ENCODE assay signal across 1 cellular context in genomic region chr1:92957020-92957734, GRCh38.
TF ChIP-seq lines count a peak whose summit lies in the region.

No MANE protein-coding gene starts in this region.

TF ChIP-seq in K562, 482 proteins besides CTCF, POLR2A, EP300 and RAD21 (continued from another document and continues in another):
- TF ChIP-seq CEBPZ (IDR thresholded peaks at IDR 0.05; ENCODE audit: borderline replicate concordance, low read depth, low read length) (no peak), ZNF253 (CRISPR knock-in tag; conservative IDR thresholded peaks at IDR 0.05) (no peak), SAFB2 (IDR thresholded peaks at IDR 0.05; ENCODE audit: borderline replicate concordance, low read depth, low read length, severe bottlenecking) (no peak), NCOA1 (IDR thresholded peaks at IDR 0.05; ENCODE audit: low read depth) (peak; percentile 71; the same call in 1 of the 2 replicates), HDAC2 (IDR thresholded peaks at IDR 0.05) (peak; percentile 85), ZSCAN29 (IDR thresholded peaks at IDR 0.05) (no peak), DMBX1 (CRISPR knock-in tag; IDR thresholded peaks at IDR 0.05; ENCODE audit: borderline replicate concordance) (peak; percentile 83), CHAMP1 (IDR thresholded peaks at IDR 0.05) (peak; percentile 85), KLF16 (IDR thresholded peaks at IDR 0.05) (peak; percentile 86), MEF2D (tag; conservative IDR thresholded peaks at IDR 0.05; ENCODE audit: low read depth) (peak; percentile 97), TCFL5 (CRISPR knock-in tag; conservative IDR thresholded peaks at IDR 0.05) (no peak), FOXA3 (CRISPR knock-in tag; conservative IDR thresholded peaks at IDR 0.05 in 1 of 2, IDR thresholded peaks at IDR 0.05 in 1 of 2) (peak in 1 of 2 experiments; percentile 30; a peak in 1 of 4 replicates), MNT (conservative IDR thresholded peaks at IDR 0.05) (peak; percentile 57 to 82; a peak in 3 of 4 replicates), BCLAF1 (IDR thresholded peaks at IDR 0.05; ENCODE audit: borderline replicate concordance in 1 of 2, control insufficient read depth in 1 of 2, low read depth in 2 of 2, low read length in 1 of 2) (no peak), GATAD2A (IDR thresholded peaks at IDR 0.05) (peak; percentile 74; the same call in 1 of the 2 replicates), VEZF1 (CRISPR knock-in tag; IDR thresholded peaks at IDR 0.05) (peak; percentile 58), SRSF7 (optimal IDR thresholded peaks at IDR 0.05; ENCODE audit: low read depth, low read length) (no peak), ID3 (CRISPR knock-in tag; IDR thresholded peaks at IDR 0.05) (no peak), ID3 (tag; IDR thresholded peaks at IDR 0.05) (peak; percentile 73; the same call in 1 of the 2 replicates), KDM1A (IDR thresholded peaks at IDR 0.05) (peak; percentile 96), ZC3H8 (IDR thresholded peaks at IDR 0.05) (no peak), PCBP1 (IDR thresholded peaks at IDR 0.05; ENCODE audit: low read depth, low read length, poor library complexity, severe bottlenecking) (no peak), TRIM24 (IDR thresholded peaks at IDR 0.05) (peak; percentile 83 to 87; a peak in 3 of 4 replicates), ZNF589 (CRISPR knock-in tag; IDR thresholded peaks at IDR 0.05; ENCODE audit: low read depth) (peak; percentile 88), REST (CRISPR knock-in tag; IDR thresholded peaks at IDR 0.05; ENCODE audit: low read depth) (no peak), SMARCB1 (IDR thresholded peaks at IDR 0.05; ENCODE audit: insufficient read length, low read depth) (no peak), MLX (CRISPR knock-in tag; conservative IDR thresholded peaks at IDR 0.05) (no peak), NFIX (CRISPR knock-in tag; IDR thresholded peaks at IDR 0.05; ENCODE audit: low read depth) (no peak), PRMT5 (CRISPR knock-in tag; IDR thresholded peaks at IDR 0.05) (no peak), MTA2 (IDR thresholded peaks at IDR 0.05; ENCODE audit: low read depth) (peak; percentile 84), NR2C2 (CRISPR knock-in tag; IDR thresholded peaks at IDR 0.05) (no peak), NR2C2 (tag; IDR thresholded peaks at IDR 0.05) (peak; percentile 17; the same call in 1 of the 2 replicates), E2F4 (CRISPR knock-in tag; IDR thresholded peaks at IDR 0.05; ENCODE audit: low read depth) (no peak), BRF2 (IDR thresholded peaks at IDR 0.05; ENCODE audit: borderline replicate concordance, insufficient read depth, insufficient read length) (no peak), HDAC1 (IDR thresholded peaks at IDR 0.05) (peak; percentile 87 to 91), MXI1 (IDR thresholded peaks at IDR 0.05; ENCODE audit: low read depth, low read length) (no peak), ARID3B (CRISPR knock-in tag; IDR thresholded peaks at IDR 0.05; ENCODE audit: borderline replicate concordance) (no peak), ELF2 (CRISPR knock-in tag; IDR thresholded peaks at IDR 0.05) (no peak), FOSL1 (tag; conservative IDR thresholded peaks at IDR 0.05) (peak; percentile 84), ZFPM2 (CRISPR knock-in tag; IDR thresholded peaks at IDR 0.05) (no peak)
